Comparison of ENCODE assay signal across 8 cellular contexts in genomic region chr6:158645064-158646022, GRCh38. TPM values are rescaled to one million over a fixed set of nuclear protein-coding genes. Genes with fewer than 3 reads are reported as not detected.
DNase-seq lines count a peak whose midpoint lies in the region; ATAC-seq and TF ChIP-seq lines count a peak whose summit lies in the region.

No MANE protein-coding gene starts in this region.

- no peaks in the 10 kb centered on the region for H3K9me3 ChIP-seq in RWPE2 (ENCODE audit: severe bottlenecking)

- H3K36me3 Mint-ChIP-seq in endothelial cell (ENCODE audit: low read depth, unreplicated experiment) (peaks cover 3% of the 10 kb centered on the region), osteocyte (ENCODE audit: unreplicated experiment) (peaks cover 5% of the 10 kb centered on the region)

- peak overlapping the region; percentile 84 for H3K27ac ChIP-seq in RWPE2 (ENCODE audit: poor library complexity, severe bottlenecking)

- TF ChIP-seq CTCF in RWPE2 (IDR thresholded peaks at IDR 0.05; ENCODE audit: poor library complexity, severe bottlenecking) (no peak), endothelial cell (IDR thresholded peaks at IDR 0.05; ENCODE audit: unreplicated experiment) (no peak), osteocyte (IDR thresholded peaks at IDR 0.05) (no peak)

- H3K4me3 ChIP-seq in RWPE2 (ENCODE audit: severe bottlenecking), result peak overlapping the region; percentile 76

- H3K9me3 Mint-ChIP-seq in endothelial cell (ENCODE audit: unreplicated experiment) (no peaks in the 10 kb centered on the region), osteocyte (ENCODE audit: unreplicated experiment) (no peaks in the 10 kb centered on the region)

- peak overlapping the region; percentile 80 for H3K27ac Mint-ChIP-seq in endothelial cell (ENCODE audit: unreplicated experiment)
- H3K27ac Mint-ChIP-seq in osteocyte (ENCODE audit: unreplicated experiment), result peak overlapping the region; percentile 84

- H3K4me1 ChIP-seq in RWPE2 (ENCODE audit: insufficient read depth, poor library complexity, severe bottlenecking), result peaks cover 53% of the 10 kb centered on the region

- peak overlapping the region; percentile 93 for H3K4me3 Mint-ChIP-seq in endothelial cell (ENCODE audit: unreplicated experiment)
- H3K4me3 Mint-ChIP-seq in osteocyte (ENCODE audit: unreplicated experiment), result peak overlapping the region; percentile 93

- peaks cover 15% of the 10 kb centered on the region for H3K36me3 ChIP-seq in RWPE2 (ENCODE audit: low read depth)

- ATAC-seq in GM21423 (IDR thresholded peaks at IDR 0.05; ENCODE audit: unreplicated experiment) (peak; percentile 33), RWPE2 (ENCODE audit: low read depth) (no peak), HG03045 (IDR thresholded peaks at IDR 0.05; ENCODE audit: unreplicated experiment) (no peak)

- H3K27me3 Mint-ChIP-seq in endothelial cell (ENCODE audit: unreplicated experiment) (peaks cover 13% of the 10 kb centered on the region), osteocyte (ENCODE audit: unreplicated experiment) (no peaks in the 10 kb centered on the region)

- peaks cover 7% of the 10 kb centered on the region for H3K4me1 Mint-ChIP-seq in endothelial cell (ENCODE audit: unreplicated experiment)
- H3K4me1 Mint-ChIP-seq in osteocyte (ENCODE audit: unreplicated experiment), result peaks cover 47% of the 10 kb centered on the region

- no peaks in the 10 kb centered on the region for H3K27me3 ChIP-seq in RWPE2 (ENCODE audit: insufficient read depth, poor library complexity, severe bottlenecking)

- DNase-seq in RWPE2 (ENCODE audit: low spot score) (no peak), endothelial cell (ENCODE audit: low spot score) (no peak), osteocyte (ENCODE audit: extremely low spot score, unreplicated experiment) (peak; percentile 44), foreskin melanocyte (no peak), NCI-H2081 treated with DMSO at 0.1 percent for 48 hours (lab: John Stamatoyannopoulos, UW) (no peak)
- no peak for DNase-seq in stimulated activated CD4-positive, alpha-beta T cell treated with anti-CD3 and anti-CD28 coated beads, Interleukin-4, amount 100 ng/mL, for 1 hour

RNA-seq across cellular contexts. Expression of gene DYNLT1, which starts 0.8 kb away (rescaled TPM):
- total RNA-seq in endothelial cell (ENCODE audit: unreplicated experiment), result 115 TPM
- total RNA-seq in osteocyte, result 116 and 118 TPM in 2 replicates

RNA-seq across cellular contexts. Expression of gene SYTL3, which starts 4.5 kb away (rescaled TPM):
- 0.77 TPM for total RNA-seq in endothelial cell (ENCODE audit: unreplicated experiment)
- 0.31 and 0.48 TPM in 2 replicates for total RNA-seq in osteocyte
